33 cellular contexts compared by ENCODE assay signal in genomic region chr15:88716543-88717341, GRCh38.
"Had no signal": no experiment of that assay in that cellular context is flagged by ENCODE, and none has a peak within 500 bp of the region (broad histone marks: within the 10 kb centered on the region; RNA-seq: fewer than 3 reads in every experiment).

No MANE protein-coding gene starts in this region.

- ATAC-seq: activated CD4-positive, CD25-positive, alpha-beta regulatory T cell treated with anti-CD3 and anti-CD28 coated beads, Interleukin-2, amount 50 U/mL, for 24 hours; activated CD8-positive, alpha-beta memory T cell treated with anti-CD3 and anti-CD28 coated beads, Interleukin-2, amount 10 ng/mL, durations not matched to agents 7 days and 5 days; activated naive CD4-positive, alpha-beta T cell treated with anti-CD3 and anti-CD28 coated beads, Interleukin-2, amount 50 U/mL, for 72 hours; activated T-cell treated with anti-CD3 and anti-CD28 coated beads, Interleukin-2, amount 50 U/mL, for 72 hours; activated T-helper 17 cell treated with anti-CD3 and anti-CD28 coated beads, Interleukin-2, amount 50 U/mL, for 72 hours; PC-3 had no signal

- H3K9ac ChIP-seq: SK-N-SH had no signal

- H3K4me3 Mint-ChIP-seq: activated CD4-positive, alpha-beta memory T cell treated with anti-CD3 and anti-CD28 coated beads for 36 hours; activated CD8-positive, alpha-beta memory T cell treated with anti-CD3 and anti-CD28 coated beads, Interleukin-2, amount 10 ng/mL, durations not matched to agents 7 days and 5 days; activated T-cell treated with anti-CD3 and anti-CD28 coated beads, Interleukin-2, amount 50 U/mL, for 72 hours; activated T-helper 17 cell treated with anti-CD3 and anti-CD28 coated beads, Interleukin-2, amount 50 U/mL, for 72 hours; brain; T-helper 1 cell treated with Interleukin-12 subunit alpha and Interleukin-12 subunit beta and Interleukin-4 antibody, amounts not matched to agents 30 μg/mL and 1 μg/mL, for 36 hours; T-helper 2 cell treated with Interferon-gamma antibody and Interleukin-4, amounts not matched to agents 5 μg/mL and 100 μg/mL, for 36 hours had no signal

- FAIRE-seq: bronchial epithelial cell, TTC549 had no signal

- H3K36me3 Mint-ChIP-seq: activated CD4-positive, alpha-beta memory T cell treated with anti-CD3 and anti-CD28 coated beads for 36 hours; activated CD8-positive, alpha-beta memory T cell treated with anti-CD3 and anti-CD28 coated beads, Interleukin-2, amount 10 ng/mL, durations not matched to agents 7 days and 5 days; activated naive CD4-positive, alpha-beta T cell treated with anti-CD3 and anti-CD28 coated beads, Interleukin-2, amount 50 U/mL, for 72 hours; brain had no signal

- H3K9me3 Mint-ChIP-seq: activated CD4-positive, alpha-beta memory T cell treated with anti-CD3 and anti-CD28 coated beads for 36 hours; activated naive CD4-positive, alpha-beta T cell treated with anti-CD3 and anti-CD28 coated beads, Interleukin-2, amount 50 U/mL, for 72 hours; activated T-cell treated with anti-CD3 and anti-CD28 coated beads, Interleukin-2, amount 50 U/mL, for 72 hours; activated T-helper 17 cell treated with anti-CD3 and anti-CD28 coated beads, Interleukin-2, amount 50 U/mL, for 72 hours; brain; T-helper 1 cell treated with Interleukin-12 subunit alpha and Interleukin-12 subunit beta and Interleukin-4 antibody, amounts not matched to agents 30 μg/mL and 1 μg/mL, for 36 hours; T-helper 2 cell treated with Interferon-gamma antibody and Interleukin-4, amounts not matched to agents 5 μg/mL and 100 μg/mL, for 36 hours had no signal

- H3K27ac ChIP-seq: adrenal gland, Peyer's patch, SJSA1 had no signal

- DNase-seq: activated CD4-positive, alpha-beta memory T cell treated with anti-CD3 and anti-CD28 coated beads for 36 hours; activated CD4-positive, alpha-beta T cell treated with anti-CD3 and anti-CD28 coated beads for 4 hours; activated CD4-positive, alpha-beta T cell treated with anti-CD3 and anti-CD28 coated beads, Interleukin-2, amount 50 U/mL, for 1 hour; activated CD8-positive, alpha-beta memory T cell treated with anti-CD3 and anti-CD28 coated beads, Interleukin-2, amount 10 ng/mL, durations not matched to agents 7 days and 5 days; activated CD8-positive, alpha-beta memory T cell treated with anti-CD3 and anti-CD28 coated beads, Interleukin-2, amount 50 U/mL, for 48 hours; activated effector memory CD4-positive, alpha-beta T cell treated with anti-CD3 and anti-CD28 coated beads, Interleukin-2, amount 50 U/mL, for 16 hours; activated naive CD4-positive, alpha-beta T cell treated with Interleukin-2 at 50 U/mL for 16 hours; activated T-cell treated with anti-CD3 and anti-CD28 coated beads, Interleukin-2, amount 50 U/mL, for 72 hours; central memory CD4-positive, alpha-beta T cell; NCI-H1092 treated with DMSO at 0.1 percent for 48 hours; NCI-H1417; NCI-H146; NCI-H187; NCI-H2029 treated with DMSO at 0.1 percent for 48 hours; NCI-H510A; NCI-H526; NCI-H748 treated with DMSO at 0.1 percent for 48 hours; NK-92 treated with Interleukin-12 subunit alpha and Interleukin-12 subunit beta, amount 100 ng/mL, for 24 hours; PC-3; Peyer's patch; RPMI8226; SHP77 treated with DMSO at 0.1 percent for 48 hours; SK-N-SH had no signal

- H3K4me1 Mint-ChIP-seq: activated CD8-positive, alpha-beta memory T cell treated with anti-CD3 and anti-CD28 coated beads, Interleukin-2, amount 10 ng/mL, durations not matched to agents 7 days and 5 days; activated T-helper 17 cell treated with anti-CD3 and anti-CD28 coated beads, Interleukin-2, amount 50 U/mL, for 72 hours had no signal

- H3K9me3 ChIP-seq: adrenal gland, Peyer's patch, SJSA1, SK-N-SH had no signal

- H3K4me3 ChIP-seq: adrenal gland, Peyer's patch, SJSA1 had no signal

- H3K4me2 ChIP-seq: SK-N-SH had no signal

- H3K27me3 ChIP-seq: adrenal gland, Peyer's patch, SJSA1 had no signal

- H3K36me3 ChIP-seq: adrenal gland, Peyer's patch, SJSA1 had no signal

- H3K27ac Mint-ChIP-seq: activated CD4-positive, alpha-beta memory T cell treated with anti-CD3 and anti-CD28 coated beads for 36 hours; activated CD8-positive, alpha-beta memory T cell treated with anti-CD3 and anti-CD28 coated beads, Interleukin-2, amount 10 ng/mL, durations not matched to agents 7 days and 5 days; activated T-cell treated with anti-CD3 and anti-CD28 coated beads, Interleukin-2, amount 50 U/mL, for 72 hours; activated T-helper 17 cell treated with anti-CD3 and anti-CD28 coated beads, Interleukin-2, amount 50 U/mL, for 72 hours; T-helper 1 cell treated with Interleukin-12 subunit alpha and Interleukin-12 subunit beta and Interleukin-4 antibody, amounts not matched to agents 30 μg/mL and 1 μg/mL, for 36 hours; T-helper 2 cell treated with Interferon-gamma antibody and Interleukin-4, amounts not matched to agents 5 μg/mL and 100 μg/mL, for 36 hours had no signal

- H3K4me1 ChIP-seq: adrenal gland, Peyer's patch, SJSA1 had no signal
